Comparison of ENCODE assay signal across 8 cellular contexts in the genomic region with DNA sequence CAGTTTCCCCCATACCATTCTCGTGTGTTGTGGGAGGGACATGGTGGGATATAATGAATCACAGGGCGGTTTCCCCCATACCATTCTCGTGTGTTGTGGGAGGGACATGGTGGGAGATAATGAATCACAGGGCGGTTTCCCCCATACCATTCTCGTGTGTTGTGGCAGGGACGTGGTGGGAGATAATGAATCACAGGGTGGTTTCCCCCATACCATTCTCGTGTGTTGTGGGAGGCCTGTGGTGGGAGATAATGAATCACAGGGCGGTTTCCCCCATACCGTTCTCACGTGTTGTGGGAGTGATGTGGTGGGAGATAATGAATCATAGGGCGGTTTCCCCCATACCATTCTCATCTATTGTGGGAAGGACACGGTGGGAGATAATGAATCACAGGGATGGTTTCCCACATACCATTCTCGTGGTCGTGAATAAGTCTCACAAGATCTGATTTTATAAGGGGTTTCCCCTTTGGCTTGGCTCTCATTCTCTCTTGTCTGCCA.
DNase-seq lines count a peak whose midpoint lies in the region; ATAC-seq, FAIRE-seq and TF ChIP-seq lines count a peak whose summit lies in the region.

No MANE protein-coding gene starts in this region.

- H3K27ac Mint-ChIP-seq in activated B cell treated with CpG ODN at 0.5 μM for 24 hours: peak overlapping the region; percentile 71

- peaks cover 53% of the 10 kb centered on the region for H3K36me3 Mint-ChIP-seq in activated B cell treated with CpG ODN at 0.5 μM for 24 hours (ENCODE audit: low read depth)

- RAD21 ChIA-PET in GM12878 (lab: Charles Lee; ENCODE audit: unreplicated experiment): no interaction called here

- TF ChIP-seq EP300 in GM12878 (IDR thresholded peaks at IDR 0.05; ENCODE audit: borderline replicate concordance in 1 of 2, control insufficient read depth in 1 of 2, low read depth in 2 of 2, low read length in 2 of 2): no peak
- no peak for TF ChIP-seq EP300 in sigmoid colon (IDR thresholded peaks at IDR 0.05)

- POLR2A ChIA-PET in activated B cell treated with CpG ODN at 0.5 μM for 24 hours (lab: Charles Lee) (no interaction called here), GM12878 (lab: Charles Lee) (no interaction called here)

- ATAC-seq in GM21360 (IDR thresholded peaks at IDR 0.05; ENCODE audit: unreplicated experiment) (peak; percentile 49), activated B cell treated with CpG ODN at 0.5 μM for 24 hours (ENCODE audit: low read depth) (peak; percentile 14), GM12878 (peak; percentile 18)

- no peak overlapping the region for H3K4me3 Mint-ChIP-seq in activated B cell treated with CpG ODN at 0.5 μM for 24 hours

- SMC1A ChIA-PET in GM12878 (lab: Charles Lee; ENCODE audit: uncharacterized antibody, unreplicated experiment): no interaction called here

- H3K4me3 ChIP-seq in GM12878 (no peak overlapping the region), sigmoid colon (no peak overlapping the region), hepatocyte (no peak overlapping the region)

- DNase-seq in activated B cell treated with CpG ODN at 0.5 μM for 24 hours: no peak
- peak; percentile 64 for DNase-seq in GM12878 (ENCODE audit: low read depth, low spot score)
- DNase-seq in stimulated activated CD4-positive, alpha-beta T cell treated with anti-CD3 and anti-CD28 coated beads, Interleukin-15, amount 100 ng/mL, for 48 hours (ENCODE audit: low read depth in 2 of 2): peak; percentile 44 to 59
- no peak for DNase-seq in sigmoid colon
- DNase-seq in iPS-NIHi11 (ENCODE audit: low spot score): no peak
- no peak for DNase-seq in hepatocyte (ENCODE audit: low spot score)
- no peak for DNase-seq in NOMO-1 treated with dmso at 0.1 percent for 144 hours (lab: John Stamatoyannopoulos, UW; ENCODE audit: unreplicated experiment)

- H3K36me3 ChIP-seq in GM12878 (ENCODE audit: control insufficient read depth in 2 of 2, insufficient read depth in 2 of 2, low read length in 1 of 2) (peaks cover 0 to 4% of the 10 kb centered on the region in 2 experiments; a peak in 3 of 4 replicates), sigmoid colon (peaks cover 0 to 6% (median 0%) of the 10 kb centered on the region in 4 donors), hepatocyte (replicated peaks; ENCODE audit: insufficient read depth, low read depth) (no peaks in the 10 kb centered on the region)

- H3K9ac ChIP-seq in GM12878 (ENCODE audit: control insufficient read depth, insufficient read depth, low read length): no peak overlapping the region

- H3K27me3 ChIP-seq in GM12878 (replicated peaks in 1 of 2; ENCODE audit: control insufficient read depth in 2 of 2, insufficient read depth in 2 of 2, low read length in 1 of 2) (no peaks in the 10 kb centered on the region), sigmoid colon (no peaks in the 10 kb centered on the region), hepatocyte (no peaks in the 10 kb centered on the region)

- no peaks in the 10 kb centered on the region for H3K27me3 Mint-ChIP-seq in activated B cell treated with CpG ODN at 0.5 μM for 24 hours

- H3K79me2 ChIP-seq in GM12878 (ENCODE audit: control insufficient read depth, insufficient read depth, low read length) (no peaks in the 10 kb centered on the region), hepatocyte (no peaks in the 10 kb centered on the region)

- peaks cover 12% of the 10 kb centered on the region for H3K9me3 Mint-ChIP-seq in activated B cell treated with CpG ODN at 0.5 μM for 24 hours

- intact Hi-C loops in activated B cell treated with CpG ODN at 0.5 μM for 24 hours (cut with micrococcal nuclease): no loop called here
- intact Hi-C loops in GM12878 (cut with micrococcal nuclease; ENCODE audit: unreplicated experiment): no loop called here
- intact Hi-C loops in sigmoid colon (cut with DNase I): no loop called here

- TF ChIP-seq POLR2A in GM12878 (IDR thresholded peaks at IDR 0.05; ENCODE audit: low read depth, low read length): no peak
- TF ChIP-seq POLR2A in sigmoid colon (IDR thresholded peaks at IDR 0.05): no peak

- TF ChIP-seq CTCF in activated B cell treated with CpG ODN at 0.5 μM for 24 hours (IDR thresholded peaks at IDR 0.05) (no peak), GM12878 (IDR thresholded peaks at IDR 0.05 in 2 of 3, conservative IDR thresholded peaks at IDR 0.05 in 1 of 3; ENCODE audit: control insufficient read depth in 2 of 3, extremely low read depth in 1 of 3, insufficient read depth in 1 of 3, low read depth in 3 of 3, low read length in 3 of 3) (no peak), sigmoid colon (IDR thresholded peaks at IDR 0.05) (no peak), hepatocyte (IDR thresholded peaks at IDR 0.05; ENCODE audit: poor library complexity) (no peak)

- H3K9me3 ChIP-seq in GM12878 (replicated peaks; ENCODE audit: control insufficient read depth, insufficient read depth, low read length) (peaks cover 24% of the 10 kb centered on the region), sigmoid colon (no peaks in the 10 kb centered on the region), hepatocyte (ENCODE audit: low read depth) (no peaks in the 10 kb centered on the region)

- CTCF ChIA-PET in activated B cell treated with CpG ODN at 0.5 μM for 24 hours (lab: Charles Lee): no interaction called here
- CTCF ChIA-PET in GM12878 (lab: Yijun Ruan, JAX): interaction anchor here (0.6 kb wide), 1 partner anchor 106 kb away, joined by 3 read pairs; no protein-coding TSS in a partner anchor

- no peaks in the 10 kb centered on the region for H3K4me1 ChIP-seq in GM12878 (ENCODE audit: control insufficient read depth, insufficient read depth, low read length)
- no peaks in the 10 kb centered on the region for H3K4me1 ChIP-seq in sigmoid colon
- no peaks in the 10 kb centered on the region for H3K4me1 ChIP-seq in hepatocyte (ENCODE audit: insufficient read depth)

- H3K27ac ChIP-seq in GM12878 (ENCODE audit: control insufficient read depth, insufficient read depth) (no peak overlapping the region), sigmoid colon (no peak overlapping the region), hepatocyte (no peak overlapping the region)

- H3K9me2 ChIP-seq in hepatocyte (replicated peaks; ENCODE audit: insufficient read depth): no peaks in the 10 kb centered on the region

- BruUV-seq in GM12878 (replicated peaks; lab: Mats Ljungman, UMichigan): no TSS peak

- FAIRE-seq in GM12878 (lab: Jason Lieb, UNC): peak; percentile 72

- TF ChIP-seq RAD21 in GM12878 (IDR thresholded peaks at IDR 0.05; ENCODE audit: insufficient read depth, low read depth, low read length): no peak

- in situ Hi-C loops in GM12878 (cut with MboI): no loop called here

- H4K20me1 ChIP-seq in GM12878 (ENCODE audit: control insufficient read depth, insufficient read depth) (no peaks in the 10 kb centered on the region), hepatocyte (ENCODE audit: insufficient read depth, poor library complexity, severe bottlenecking) (no peaks in the 10 kb centered on the region)

- H3K4me1 Mint-ChIP-seq in activated B cell treated with CpG ODN at 0.5 μM for 24 hours: peaks cover 2% of the 10 kb centered on the region

- H3K4me2 ChIP-seq in GM12878 (ENCODE audit: control insufficient read depth, insufficient read depth) (no peak overlapping the region), hepatocyte (no peak overlapping the region)

- H2AFZ ChIP-seq in GM12878 (ENCODE audit: control insufficient read depth, low read depth, low read length): no peak overlapping the region
- H2AFZ ChIP-seq in hepatocyte: no peak overlapping the region

- WGBS in GM12878 (ENCODE audit: insufficient coverage, insufficient replicate concordance, low lambda C conversion rate, missing lambda C conversion rate): 4% methylated on average over 14 of the region's 14 CpGs
- 70 to 88% methylated on average over 14 of the region's 14 CpGs for WGBS in sigmoid colon, 2 donors
- WGBS in hepatocyte (ENCODE audit: low lambda C conversion rate, missing lambda C conversion rate): 93% methylated on average over 14 of the region's 14 CpGs

TF ChIP-seq in GM12878, 131 proteins besides CTCF, POLR2A, EP300 and RAD21 (continues in another document):
- TF ChIP-seq TCF12 (IDR thresholded peaks at IDR 0.05; ENCODE audit: low read depth, low read length): peak; percentile 57
- peak; percentile 92 for TF ChIP-seq FOXM1 (IDR thresholded peaks at IDR 0.05; ENCODE audit: low read depth, low read length)
- peak; percentile 71 for TF ChIP-seq IRF4 (IDR thresholded peaks at IDR 0.05; ENCODE audit: low read depth, low read length)
- peak; percentile 69; the same call in 1 of the 2 replicates for TF ChIP-seq ZBED1 (IDR thresholded peaks at IDR 0.05; ENCODE audit: borderline replicate concordance)
- peak; percentile 95 for TF ChIP-seq BCL3 (IDR thresholded peaks at IDR 0.05; ENCODE audit: borderline replicate concordance, insufficient read depth, low read depth, low read length, poor library complexity, severe bottlenecking)
- no peak for TF ChIP-seq RFX5 (IDR thresholded peaks at IDR 0.05; ENCODE audit: low read depth, low read length)
- no peak for TF ChIP-seq IKZF1 (conservative IDR thresholded peaks at IDR 0.05)
- TF ChIP-seq RUNX3 (IDR thresholded peaks at IDR 0.05; ENCODE audit: low read length): peak; percentile 98
- TF ChIP-seq EZH2 (IDR thresholded peaks at IDR 0.05; ENCODE audit: borderline replicate concordance, control insufficient read depth, low read depth, low read length): 0 out of 2 replicates have a peak, but pooled peaks have one; percentile 36
- TF ChIP-seq RCOR1 (conservative IDR thresholded peaks at IDR 0.05; ENCODE audit: low read depth, low read length): no peak
- TF ChIP-seq SRF (IDR thresholded peaks at IDR 0.05; ENCODE audit: low read depth in 2 of 2, low read length in 2 of 2): 0 out of 4 replicates have a peak, but pooled peaks of 1 of the 2 experiments have one; percentile 15
- TF ChIP-seq MTA3 (IDR thresholded peaks at IDR 0.05; ENCODE audit: borderline replicate concordance, low read length): peak; percentile 88; the same call in 1 of the 2 replicates

Comparison
In these comparisons a context has a peak if more than half of its experiments do, and no peak if none do; other contexts are left out.
1. DNase-seq: peak in GM12878 (single experiment) and stimulated activated CD4-positive, alpha-beta T cell treated with anti-CD3 and anti-CD28 coated beads, Interleukin-15, amount 100 ng/mL, for 48 hours (2 of 2); none in activated B cell treated with CpG ODN at 0.5 μM for 24 hours (single experiment), sigmoid colon (single experiment), iPS-NIHi11 (single experiment), hepatocyte (single experiment) and NOMO-1 treated with dmso at 0.1 percent for 144 hours (single experiment).
2. Peak in every context shown above with its lines, with median percentiles within 50 percentile points of each other: ATAC-seq.